Comparison of ENCODE assay signal across 8 cellular contexts in genomic region chr7:140696679-140697446, GRCh38.
A peak's percentile ranks its signal among the peaks of the same experiment; 100 is the strongest.
DNase-seq lines count a peak whose midpoint lies in the region; ATAC-seq and TF ChIP-seq lines count a peak whose summit lies in the region.

NDUFB2 (plus strand) TSS chr7:140696708; CDS start chr7:140696745, 37 bp downstream.

- H3K9ac ChIP-seq in rectal smooth muscle tissue (ENCODE audit: low read length) = peak within 1 kb of the TSS; percentile 86

- peaks cover 2% of the 10 kb centered on the region for H3K36me3 ChIP-seq in rectal smooth muscle tissue (ENCODE audit: control insufficient read depth, insufficient read depth, low read length)

- ATAC-seq in HG02623 (IDR thresholded peaks at IDR 0.05; ENCODE audit: unreplicated experiment) = peak; percentile 90

- DNase-seq in NCI-H1417 (lab: John Stamatoyannopoulos, UW) (peak; percentile 82 to 99 (median 97)), NCI-H1417 treated with DMSO at 0.1 percent for 48 hours (lab: John Stamatoyannopoulos, UW) (no peak), NCI-H1092 treated with DMSO at 0.1 percent for 48 hours (lab: John Stamatoyannopoulos, UW) (peak; percentile 90), T-helper 1 cell (peak; percentile 48 to 74 (median 59)), astrocyte of the cerebellum (ENCODE audit: low read depth) (peak; percentile 39), hepatic stellate cell (ENCODE audit: low spot score) (peak; percentile 86)

- H3K4me3 ChIP-seq in astrocyte of the cerebellum (ENCODE audit: low read depth, low read length) (peak within 1 kb of the TSS; percentile 93), rectal smooth muscle tissue (ENCODE audit: low read length) (peak within 1 kb of the TSS; percentile 85)

- H3K27ac ChIP-seq in rectal smooth muscle tissue (ENCODE audit: low read depth, low read length) = peak within 1 kb of the TSS; percentile 98

- in situ Hi-C loops in astrocyte of the cerebellum (cut with HindIII; ENCODE audit: low sequenced_read_pairs) = no loop called here

- no peak for TF ChIP-seq CTCF in astrocyte of the cerebellum (IDR thresholded peaks at IDR 0.05; ENCODE audit: low read depth, low read length, missing control alignments)

- H3K4me1 ChIP-seq in rectal smooth muscle tissue (ENCODE audit: control insufficient read depth, insufficient read depth, low read length) = peaks cover 13% of the 10 kb centered on the region

- H3K27me3 ChIP-seq in rectal smooth muscle tissue (ENCODE audit: control insufficient read depth, insufficient read depth, low read length) = no peaks in the 10 kb centered on the region
